In genomic region chr1:83942914-83943313, GRCh38 we compare ENCODE assay signal across 20 cellular contexts. TPM values are rescaled to one million over a fixed set of nuclear protein-coding genes. Genes with fewer than 3 reads are reported as not detected.
DNase-seq lines count a peak whose midpoint lies in the region; ATAC-seq, FAIRE-seq and TF ChIP-seq lines count a peak whose summit lies in the region.
"Had no signal": no experiment of that assay in that cellular context is flagged by ENCODE, and none has a peak within 500 bp of the region (broad histone marks: within the 10 kb centered on the region; RNA-seq: fewer than 3 reads in every experiment).

No MANE protein-coding gene starts in this region.

- H3K9me1 ChIP-seq in keratinocyte (ENCODE audit: control insufficient read depth, extremely low read depth, insufficient read depth, low read length), result no peaks in the 10 kb centered on the region

- FAIRE-seq in keratinocyte (lab: Jason Lieb, UNC), result no peak

- H3K79me2 ChIP-seq in keratinocyte (ENCODE audit: control insufficient read depth, insufficient read depth, low read length), result no peaks in the 10 kb centered on the region

- no peak overlapping the region for H2AFZ ChIP-seq in keratinocyte (ENCODE audit: control insufficient read depth, low read length)

- no peaks in the 10 kb centered on the region for H3K9me3 ChIP-seq in keratinocyte (ENCODE audit: control insufficient read depth, low read depth, low read length)
- H3K9me3 ChIP-seq: lower lobe of right lung had no signal

- H3K36me3 Mint-ChIP-seq in stimulated activated memory B cell treated with anti-CD40 and anti-IgM and Interleukin-4, amounts not matched to agents 10 μg/mL and 1 μg/mL and 100 μg/mL, for 72 hours, result peaks cover 9% of the 10 kb centered on the region

- no peaks in the 10 kb centered on the region for H4K20me1 ChIP-seq in keratinocyte (ENCODE audit: control insufficient read depth, extremely low read depth, insufficient read depth, low read length)

- no peak overlapping the region for H3K27ac ChIP-seq in keratinocyte (ENCODE audit: control insufficient read depth, insufficient read depth, low read length)
- H3K27ac ChIP-seq: lower lobe of right lung, skin epidermis, tibial nerve had no signal

- no peaks in the 10 kb centered on the region for H3K4me1 ChIP-seq in keratinocyte (ENCODE audit: control insufficient read depth, extremely low read depth, insufficient read depth, low read length)
- H3K4me1 ChIP-seq: lower lobe of right lung, tibial nerve had no signal

- TF ChIP-seq CTCF in choroid plexus epithelial cell (conservative IDR thresholded peaks at IDR 0.05; ENCODE audit: low read depth, low read length) (peak; percentile 4), keratinocyte (optimal IDR thresholded peaks at IDR 0.05 in 1 of 3, IDR thresholded peaks at IDR 0.05 in 1 of 3, conservative IDR thresholded peaks at IDR 0.05 in 1 of 3; ENCODE audit: extremely low read depth in 1 of 3, insufficient read depth in 2 of 3, low read length in 3 of 3) (peak in 2 of 3 experiments; percentile 5 to 8)

- H3K9ac ChIP-seq in keratinocyte (ENCODE audit: control insufficient read depth, extremely low read depth, insufficient read depth, low read length), result no peak overlapping the region

- H3K27ac Mint-ChIP-seq in stimulated activated memory B cell treated with anti-CD40 and anti-IgM and Interleukin-4, amounts not matched to agents 10 μg/mL and 1 μg/mL and 100 μg/mL, for 72 hours, result no peak overlapping the region
- H3K27ac Mint-ChIP-seq: B cell; naive thymus-derived CD8-positive, alpha-beta T cell had no signal

- no peak overlapping the region for H3K4me2 ChIP-seq in keratinocyte (ENCODE audit: control insufficient read depth, extremely low read depth, insufficient read depth, low read depth, low read length)

- no peaks in the 10 kb centered on the region for H3K27me3 ChIP-seq in keratinocyte (ENCODE audit: control insufficient read depth, extremely low read depth, insufficient read depth, low read length)
- H3K27me3 ChIP-seq: dorsolateral prefrontal cortex, tibial nerve had no signal

- no peaks in the 10 kb centered on the region for H3K4me1 Mint-ChIP-seq in stimulated activated memory B cell treated with anti-CD40 and anti-IgM and Interleukin-4, amounts not matched to agents 10 μg/mL and 1 μg/mL and 100 μg/mL, for 72 hours
- H3K4me1 Mint-ChIP-seq: B cell; naive thymus-derived CD8-positive, alpha-beta T cell had no signal

- H3K4me3 Mint-ChIP-seq in stimulated activated memory B cell treated with anti-CD40 and anti-IgM and Interleukin-4, amounts not matched to agents 10 μg/mL and 1 μg/mL and 100 μg/mL, for 72 hours, result no peak overlapping the region
- H3K4me3 Mint-ChIP-seq: B cell; naive thymus-derived CD8-positive, alpha-beta T cell had no signal

- H3K4me3 ChIP-seq in choroid plexus epithelial cell (ENCODE audit: low read depth, low read length) (no peak overlapping the region), keratinocyte (ENCODE audit: control insufficient read depth in 2 of 3, extremely low read depth in 1 of 3, insufficient read depth in 2 of 3, low read depth in 1 of 3, low read length in 3 of 3) (no peak overlapping the region)
- H3K4me3 ChIP-seq: dorsolateral prefrontal cortex, lower lobe of right lung, skin epidermis, tibial nerve had no signal

- dilution Hi-C loops in keratinocyte (cut with MboI; ENCODE audit: extremely low pct_ligation_motif_present, low sequenced_read_pairs), result no loop called here

- H3K36me3 ChIP-seq in keratinocyte (ENCODE audit: control insufficient read depth in 2 of 2, extremely low read depth in 1 of 2, insufficient read depth in 2 of 2, low read length in 2 of 2), result no peaks in the 10 kb centered on the region
- H3K36me3 ChIP-seq: lower lobe of right lung had no signal

- peaks cover 9% of the 10 kb centered on the region for H3K9me3 Mint-ChIP-seq in stimulated activated memory B cell treated with anti-CD40 and anti-IgM and Interleukin-4, amounts not matched to agents 10 μg/mL and 1 μg/mL and 100 μg/mL, for 72 hours

- no peak for ATAC-seq in stimulated activated memory B cell treated with anti-CD40 and anti-IgM and Interleukin-4, amounts not matched to agents 10 μg/mL and 1 μg/mL and 100 μg/mL, for 72 hours
- ATAC-seq: lower lobe of right lung; naive thymus-derived CD8-positive, alpha-beta T cell had no signal

- peak; percentile 33 for DNase-seq in GM04503 (ENCODE audit: low read depth)
- peak; percentile 29 for DNase-seq in NCI-H226
- DNase-seq in choroid plexus epithelial cell (ENCODE audit: low read depth), result peak; percentile 54
- peak; percentile 2 for DNase-seq in keratinocyte (ENCODE audit: low read depth, low spot score)
- DNase-seq in SKM-1 treated with dmso at 0.1 percent for 144 hours (lab: John Stamatoyannopoulos, UW; ENCODE audit: unreplicated experiment), result no peak
- no peak for DNase-seq in NCI-H446 (lab: John Stamatoyannopoulos, UW)
- DNase-seq in NCI-H1436 treated with DMSO at 0.1 percent for 48 hours (lab: John Stamatoyannopoulos, UW), result no peak
- DNase-seq: activated CD4-positive, alpha-beta T cell treated with anti-CD3 and anti-CD28 coated beads for 1 hour; activated CD8-positive, alpha-beta memory T cell treated with anti-CD3 and anti-CD28 coated beads, Interleukin-2, amount 50 U/mL, for 4 hours; anterior cingulate cortex; dorsolateral prefrontal cortex; KBM-7; lower lobe of right lung; naive thymus-derived CD8-positive, alpha-beta T cell; NCI-H1092 treated with DMSO at 0.1 percent for 48 hours; posterior cingulate gyrus had no signal

- H3K27me3 Mint-ChIP-seq in stimulated activated memory B cell treated with anti-CD40 and anti-IgM and Interleukin-4, amounts not matched to agents 10 μg/mL and 1 μg/mL and 100 μg/mL, for 72 hours, result peaks cover 11% of the 10 kb centered on the region

RNA-seq across cellular contexts. Expression of gene TTLL7, which starts 56.0 kb away (rescaled TPM):
- polyA plus RNA-seq in keratinocyte, result 3.8 to 8.1 TPM (median 6.4 TPM) in 3 replicates
- 2.7 TPM for polyA plus RNA-seq in keratinocyte (2011; ENCODE audit: low read depth)
- 3.0 and 3.4 TPM in 2 replicates for polyA plus RNA-seq in keratinocyte (2011; cell fraction: cytosol; rRNA removed)
- 8.7 and 10.7 TPM in 2 replicates for polyA plus RNA-seq in keratinocyte (2011; cell fraction: nucleus; rRNA removed)
- 0.68 and 5.3 TPM in 2 replicates for polyA plus RNA-seq in keratinocyte (2012; ENCODE audit: low replicate concordance)
- 4.4 to 8.6 TPM (median 6.7 TPM) in 3 replicates for polyA minus RNA-seq in keratinocyte
- 9.4 TPM for polyA minus RNA-seq in keratinocyte (2011; cell fraction: cytosol; rRNA and poly(A)+ RNA removed)
- 6.8 and 14.3 TPM in 2 replicates for polyA minus RNA-seq in keratinocyte (2011; cell fraction: nucleus; rRNA and poly(A)+ RNA removed)

Comparison
In these comparisons a context has a peak if more than half of its experiments do, and no peak if none do; other contexts are left out.
1. DNase-seq: peak in GM04503 (single experiment), NCI-H226 (single experiment), choroid plexus epithelial cell (single experiment) and keratinocyte (single experiment); none in SKM-1 treated with dmso at 0.1 percent for 144 hours (single experiment), NCI-H446 (0 of 2) and NCI-H1436 treated with DMSO at 0.1 percent for 48 hours (single experiment).